In the genomic region with DNA sequence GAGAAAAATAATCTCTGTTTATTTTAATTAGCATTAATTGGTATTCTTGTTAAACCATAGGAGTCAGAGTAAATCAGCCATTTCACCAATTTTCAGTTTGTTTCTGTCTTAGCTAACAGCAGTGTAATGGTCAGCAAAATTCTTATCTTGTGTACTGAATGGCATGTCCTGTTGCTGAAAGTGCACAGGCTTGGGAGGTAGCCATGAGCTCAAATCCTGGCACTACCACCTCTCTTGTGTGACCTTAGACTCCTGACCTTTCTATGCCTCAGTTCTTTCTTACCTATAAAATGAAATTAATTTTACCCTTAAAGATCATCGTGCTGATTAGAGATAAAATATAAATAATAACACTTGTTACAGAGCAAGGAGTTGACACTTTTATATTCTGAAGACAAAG, we compare ENCODE assay signal across 12 cellular contexts. TPM values are rescaled to one million over a fixed set of nuclear protein-coding genes. Genes with fewer than 3 reads are reported as not detected.
DNase-seq lines count a peak whose midpoint lies in the region; ATAC-seq and TF ChIP-seq lines count a peak whose summit lies in the region.
"Had no signal": no experiment of that assay in that cellular context is flagged by ENCODE, and none has a peak within 500 bp of the region (broad histone marks: within the 10 kb centered on the region; RNA-seq: fewer than 3 reads in every experiment).

No MANE protein-coding gene starts in this region.

- peaks cover 15% of the 10 kb centered on the region for H3K4me1 Mint-ChIP-seq in activated CD4-positive, alpha-beta T cell treated with anti-CD3 and anti-CD28 coated beads, Interleukin-2, amount 10 ng/mL, durations not matched to agents 7 days and 5 days

- H3K9me3 ChIP-seq in prostate gland (no peaks in the 10 kb centered on the region), uterus (no peaks in the 10 kb centered on the region)

- H3K4me3 ChIP-seq in prostate gland (no peak overlapping the region), uterus (no peak overlapping the region)
- H3K4me3 ChIP-seq: BLaER1 had no signal

- DNase-seq in epithelial cell of prostate (ENCODE audit: low read depth, low spot score) (no peak), left ventricle myocardium superior (peak; percentile 42), prostate gland (ENCODE audit: low spot score) (no peak), uterus (no peak), AG08396 (ENCODE audit: low spot score) (no peak)
- no peak for DNase-seq in activated CD4-positive, alpha-beta T cell treated with anti-CD3 and anti-CD28 coated beads, Interleukin-2, amount 10 ng/mL, durations not matched to agents 7 days and 5 days
- DNase-seq: EL; KG1; NCI-H187; NK-92 treated with Interleukin-12 subunit alpha and Interleukin-12 subunit beta, amount 100 ng/mL, for 24 hours had no signal

- H3K27me3 ChIP-seq in prostate gland (replicated peaks; ENCODE audit: insufficient read depth) (no peaks in the 10 kb centered on the region), uterus (no peaks in the 10 kb centered on the region)
- H3K27me3 ChIP-seq: BLaER1 had no signal

- H3K4me1 ChIP-seq in prostate gland (replicated peaks) (peaks cover 9% of the 10 kb centered on the region), uterus (no peaks in the 10 kb centered on the region)

- H3K36me3 Mint-ChIP-seq in activated CD4-positive, alpha-beta T cell treated with anti-CD3 and anti-CD28 coated beads, Interleukin-2, amount 10 ng/mL, durations not matched to agents 7 days and 5 days (ENCODE audit: low read depth), result peaks cover 63% of the 10 kb centered on the region

- H3K4me3 Mint-ChIP-seq in activated CD4-positive, alpha-beta T cell treated with anti-CD3 and anti-CD28 coated beads, Interleukin-2, amount 10 ng/mL, durations not matched to agents 7 days and 5 days, result no peak overlapping the region

- 68% methylated on average over 1 of the region's 1 CpG for WGBS in prostate gland

- peaks cover 2% of the 10 kb centered on the region for H3K9me3 Mint-ChIP-seq in activated CD4-positive, alpha-beta T cell treated with anti-CD3 and anti-CD28 coated beads, Interleukin-2, amount 10 ng/mL, durations not matched to agents 7 days and 5 days

- H3K27me3 Mint-ChIP-seq in activated CD4-positive, alpha-beta T cell treated with anti-CD3 and anti-CD28 coated beads, Interleukin-2, amount 10 ng/mL, durations not matched to agents 7 days and 5 days, result no peaks in the 10 kb centered on the region

- no peaks in the 10 kb centered on the region for H3K36me3 ChIP-seq in prostate gland
- no peaks in the 10 kb centered on the region for H3K36me3 ChIP-seq in uterus

- TF ChIP-seq CTCF in prostate gland (IDR thresholded peaks at IDR 0.05), result no peak
- TF ChIP-seq CTCF in uterus (IDR thresholded peaks at IDR 0.05), result no peak

- H3K27ac Mint-ChIP-seq in activated CD4-positive, alpha-beta T cell treated with anti-CD3 and anti-CD28 coated beads, Interleukin-2, amount 10 ng/mL, durations not matched to agents 7 days and 5 days, result no peak overlapping the region

- peak; percentile 81 for ATAC-seq in left ventricle myocardium superior
- no peak for ATAC-seq in GM21447 (IDR thresholded peaks at IDR 0.05; ENCODE audit: unreplicated experiment)

- intact Hi-C loops in left ventricle myocardium superior (cut with micrococcal nuclease), result no loop called here
- intact Hi-C loops in prostate gland (cut with DNase I), result no loop called here
- intact Hi-C loops in uterus (cut with DNase I; ENCODE audit: low total_unique reads), result no loop called here

- CTCF ChIA-PET in activated CD4-positive, alpha-beta T cell treated with anti-CD3 and anti-CD28 coated beads, Interleukin-2, amount 10 ng/mL, durations not matched to agents 7 days and 5 days (lab: Charles Lee), result interaction anchor here (0.5 kb wide), 1 partner anchor 287 kb away, joined by 4 read pairs; no protein-coding TSS in a partner anchor

- no peak for TF ChIP-seq POLR2A in prostate gland (IDR thresholded peaks at IDR 0.05)
- no peak for TF ChIP-seq POLR2A in uterus (IDR thresholded peaks at IDR 0.05)

- POLR2A ChIA-PET in activated CD4-positive, alpha-beta T cell treated with anti-CD3 and anti-CD28 coated beads, Interleukin-2, amount 10 ng/mL, durations not matched to agents 7 days and 5 days (lab: Charles Lee), result interaction anchor here (0.9 kb wide), 1 partner anchor 9 kb away, joined by 3 read pairs; no protein-coding TSS in a partner anchor

- H3K27ac ChIP-seq in epithelial cell of prostate (peak overlapping the region; percentile 37), prostate gland (peak overlapping the region; percentile 57 to 83), uterus (peak overlapping the region; percentile 65 to 73)
- H3K27ac ChIP-seq: BLaER1 had no signal

RNA-seq across cellular contexts. Expression of a gene that starts 35.8 kb away (rescaled TPM):
- total RNA-seq in left ventricle myocardium superior (38.8 TPM), prostate gland (10 to 100 TPM; 49.5 to 50.3 TPM), uterus (10 to 100 TPM in 3 of 4 donors, 1 to 10 TPM in 1; 5.9 to 64.3 (median 24.4) TPM)
- total RNA-seq in activated CD4-positive, alpha-beta T cell treated with anti-CD3 and anti-CD28 coated beads, Interleukin-2, amount 10 ng/mL, durations not matched to agents 7 days and 5 days, result 10 to 100 TPM; 53.2 to 64.8 TPM

RNA-seq across cellular contexts. Expression of a gene that starts 36.2 kb away (rescaled TPM):
- 19.1 TPM for total RNA-seq in left ventricle myocardium superior
- 10 to 100 TPM; 13.8 to 14.2 TPM for total RNA-seq in prostate gland
- total RNA-seq in uterus, result 10 to 100 TPM; 12.3 to 57.0 (median 26.0) TPM
- total RNA-seq in activated CD4-positive, alpha-beta T cell treated with anti-CD3 and anti-CD28 coated beads, Interleukin-2, amount 10 ng/mL, durations not matched to agents 7 days and 5 days, result 10 to 100 TPM; 20.0 to 21.3 TPM
